ENCODE assay signal across 2 cellular contexts in the genomic region with DNA sequence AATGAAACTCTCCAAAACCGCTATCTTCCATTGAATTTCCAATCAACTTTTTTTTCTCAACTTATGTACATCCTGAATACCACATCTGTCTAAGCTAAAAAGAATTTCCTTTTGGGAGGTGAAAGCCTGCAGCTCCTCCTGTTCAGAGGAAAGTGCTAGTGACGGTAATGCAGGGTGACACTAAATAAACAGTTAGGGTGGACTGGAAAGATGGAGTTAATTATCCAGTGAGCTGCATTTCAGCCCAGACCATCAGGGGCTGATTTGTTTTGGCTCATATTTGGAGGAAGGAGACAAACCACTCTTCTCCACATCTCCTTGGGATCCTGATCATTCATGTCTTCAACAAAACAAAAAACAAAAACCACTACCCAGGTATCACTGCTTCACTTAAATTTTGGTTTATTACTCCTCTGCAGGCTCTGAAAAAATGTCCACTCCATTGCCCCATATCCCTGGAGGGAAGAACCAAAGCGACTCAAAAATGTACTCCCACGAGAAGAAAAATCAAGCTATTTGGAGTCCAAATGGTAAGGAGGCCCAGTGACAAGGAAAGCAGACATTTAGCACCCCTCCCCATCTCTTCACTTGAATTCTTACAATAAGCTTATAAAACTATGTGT.
TF ChIP-seq lines count a peak whose summit lies in the region.

No MANE protein-coding gene starts in this region.

TF ChIP-seq in HepG2, 621 proteins besides CTCF, POLR2A, EP300 and RAD21:
- 0 out of 2 replicates have a peak, but pooled peaks have one; percentile 4 for TF ChIP-seq ZNF652 (CRISPR knock-in tag; IDR thresholded peaks at IDR 0.05; ENCODE audit: borderline replicate concordance, low read depth)
- no peak for TF ChIP-seq HOXA3 (CRISPR knock-in tag; IDR thresholded peaks at IDR 0.05)

TF ChIP-seq in WTC11, 78 proteins besides CTCF, POLR2A, EP300 and RAD21:
- no peak for TF ChIP-seq ZNF317 (CRISPR knock-in tag; IDR thresholded peaks at IDR 0.05; ENCODE audit: borderline replicate concordance, low read depth)
- TF ChIP-seq EMX1 (CRISPR knock-in tag; IDR thresholded peaks at IDR 0.05): no peak
- TF ChIP-seq NR1H2 (CRISPR knock-in tag; IDR thresholded peaks at IDR 0.05): no peak
- TF ChIP-seq, protein P1, sequence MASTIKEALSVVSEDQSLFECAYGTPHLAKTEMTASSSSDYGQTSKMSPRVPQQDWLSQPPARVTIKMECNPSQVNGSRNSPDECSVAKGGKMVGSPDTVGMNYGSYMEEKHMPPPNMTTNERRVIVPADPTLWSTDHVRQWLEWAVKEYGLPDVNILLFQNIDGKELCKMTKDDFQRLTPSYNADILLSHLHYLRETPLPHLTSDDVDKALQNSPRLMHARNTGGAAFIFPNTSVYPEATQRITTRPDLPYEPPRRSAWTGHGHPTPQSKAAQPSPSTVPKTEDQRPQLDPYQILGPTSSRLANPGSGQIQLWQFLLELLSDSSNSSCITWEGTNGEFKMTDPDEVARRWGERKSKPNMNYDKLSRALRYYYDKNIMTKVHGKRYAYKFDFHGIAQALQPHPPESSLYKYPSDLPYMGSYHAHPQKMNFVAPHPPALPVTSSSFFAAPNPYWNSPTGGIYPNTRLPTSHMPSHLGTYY (CRISPR knock-in tag; IDR thresholded peaks at IDR 0.05): no peak
- TF ChIP-seq ZNF671 (CRISPR knock-in tag; IDR thresholded peaks at IDR 0.05): no peak
- TF ChIP-seq FOXJ3 (CRISPR knock-in tag; IDR thresholded peaks at IDR 0.05; ENCODE audit: borderline replicate concordance): no peak
- TF ChIP-seq, protein P2, sequence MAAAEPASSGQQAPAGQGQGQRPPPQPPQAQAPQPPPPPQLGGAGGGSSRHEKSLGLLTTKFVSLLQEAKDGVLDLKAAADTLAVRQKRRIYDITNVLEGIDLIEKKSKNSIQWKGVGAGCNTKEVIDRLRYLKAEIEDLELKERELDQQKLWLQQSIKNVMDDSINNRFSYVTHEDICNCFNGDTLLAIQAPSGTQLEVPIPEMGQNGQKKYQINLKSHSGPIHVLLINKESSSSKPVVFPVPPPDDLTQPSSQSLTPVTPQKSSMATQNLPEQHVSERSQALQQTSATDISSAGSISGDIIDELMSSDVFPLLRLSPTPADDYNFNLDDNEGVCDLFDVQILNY (CRISPR knock-in tag; IDR thresholded peaks at IDR 0.05): no peak
- no peak for TF ChIP-seq JUN (CRISPR knock-in tag; IDR thresholded peaks at IDR 0.05)
- TF ChIP-seq RELA (CRISPR knock-in tag; IDR thresholded peaks at IDR 0.05; ENCODE audit: borderline replicate concordance): no peak
- TF ChIP-seq MXD4 (CRISPR knock-in tag; IDR thresholded peaks at IDR 0.05; ENCODE audit: borderline replicate concordance): no peak
- TF ChIP-seq, protein P3, sequence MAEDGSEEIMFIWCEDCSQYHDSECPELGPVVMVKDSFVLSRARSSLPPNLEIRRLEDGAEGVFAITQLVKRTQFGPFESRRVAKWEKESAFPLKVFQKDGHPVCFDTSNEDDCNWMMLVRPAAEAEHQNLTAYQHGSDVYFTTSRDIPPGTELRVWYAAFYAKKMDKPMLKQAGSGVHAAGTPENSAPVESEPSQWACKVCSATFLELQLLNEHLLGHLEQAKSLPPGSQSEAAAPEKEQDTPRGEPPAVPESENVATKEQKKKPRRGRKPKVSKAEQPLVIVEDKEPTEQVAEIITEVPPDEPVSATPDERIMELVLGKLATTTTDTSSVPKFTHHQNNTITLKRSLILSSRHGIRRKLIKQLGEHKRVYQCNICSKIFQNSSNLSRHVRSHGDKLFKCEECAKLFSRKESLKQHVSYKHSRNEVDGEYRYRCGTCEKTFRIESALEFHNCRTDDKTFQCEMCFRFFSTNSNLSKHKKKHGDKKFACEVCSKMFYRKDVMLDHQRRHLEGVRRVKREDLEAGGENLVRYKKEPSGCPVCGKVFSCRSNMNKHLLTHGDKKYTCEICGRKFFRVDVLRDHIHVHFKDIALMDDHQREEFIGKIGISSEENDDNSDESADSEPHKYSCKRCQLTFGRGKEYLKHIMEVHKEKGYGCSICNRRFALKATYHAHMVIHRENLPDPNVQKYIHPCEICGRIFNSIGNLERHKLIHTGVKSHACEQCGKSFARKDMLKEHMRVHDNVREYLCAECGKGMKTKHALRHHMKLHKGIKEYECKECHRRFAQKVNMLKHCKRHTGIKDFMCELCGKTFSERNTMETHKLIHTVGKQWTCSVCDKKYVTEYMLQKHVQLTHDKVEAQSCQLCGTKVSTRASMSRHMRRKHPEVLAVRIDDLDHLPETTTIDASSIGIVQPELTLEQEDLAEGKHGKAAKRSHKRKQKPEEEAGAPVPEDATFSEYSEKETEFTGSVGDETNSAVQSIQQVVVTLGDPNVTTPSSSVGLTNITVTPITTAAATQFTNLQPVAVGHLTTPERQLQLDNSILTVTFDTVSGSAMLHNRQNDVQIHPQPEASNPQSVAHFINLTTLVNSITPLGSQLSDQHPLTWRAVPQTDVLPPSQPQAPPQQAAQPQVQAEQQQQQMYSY (CRISPR knock-in tag; IDR thresholded peaks at IDR 0.05): no peak
- no peak for TF ChIP-seq ZNF138 (CRISPR knock-in tag; conservative IDR thresholded peaks at IDR 0.05)
- no peak for TF ChIP-seq ZNF121 (CRISPR knock-in tag; IDR thresholded peaks at IDR 0.05)
- no peak for TF ChIP-seq ELF4 (CRISPR knock-in tag; IDR thresholded peaks at IDR 0.05; ENCODE audit: low read depth)
TF ChIP-seq in WTC11: peak in this region for 0.
